Comparison of ENCODE assay signal across 21 cellular contexts in genomic region chr12:34334953-34335743, GRCh38.
DNase-seq lines count a peak whose midpoint lies in the region; ATAC-seq, FAIRE-seq and TF ChIP-seq lines count a peak whose summit lies in the region.
"Had no signal": no experiment of that assay in that cellular context is flagged by ENCODE, and none has a peak within 500 bp of the region (broad histone marks: within the 10 kb centered on the region; RNA-seq: fewer than 3 reads in every experiment).

No MANE protein-coding gene starts in this region.

- FAIRE-seq in A549 (lab: Jason Lieb, UNC) (no peak), HepG2 (lab: Jason Lieb, UNC) (no peak)
- FAIRE-seq: A204.1, GM12891, GM18507 had no signal

- H2AFZ ChIP-seq in PC-3 (ENCODE audit: low read length) (peak overlapping the region; percentile 93), HepG2 (ENCODE audit: low read length) (no peak overlapping the region)
- H2AFZ ChIP-seq: GM23338 had no signal

- no peak for TF ChIP-seq CTCF in 22Rv1 (IDR thresholded peaks at IDR 0.05)
- no peak for TF ChIP-seq CTCF in A549 (IDR thresholded peaks at IDR 0.05)
- TF ChIP-seq CTCF in PC-3 (conservative IDR thresholded peaks at IDR 0.05; ENCODE audit: low read depth, low read length) = no peak
- TF ChIP-seq CTCF in HepG2 (CRISPR knock-in tag; IDR thresholded peaks at IDR 0.05) = no peak
- no peak for TF ChIP-seq CTCF in lower leg skin (IDR thresholded peaks at IDR 0.05)

- H3K79me2 ChIP-seq in PC-3 (ENCODE audit: low read length) = no peaks in the 10 kb centered on the region
- H3K79me2 ChIP-seq in HepG2 (ENCODE audit: insufficient read depth, low read length) = no peaks in the 10 kb centered on the region

- peaks cover 1% of the 10 kb centered on the region for H3K9me3 Mint-ChIP-seq in activated naive CD4-positive, alpha-beta T cell treated with anti-CD3 and anti-CD28 coated beads for 36 hours
- peaks cover 0 to 14% (median 3%) of the 10 kb centered on the region in 3 donors for H3K9me3 Mint-ChIP-seq in T-cell

- TF ChIP-seq RAD21 in A549 (conservative IDR thresholded peaks at IDR 0.05 in 1 of 2, IDR thresholded peaks at IDR 0.05 in 1 of 2) = no peak
- no peak for TF ChIP-seq RAD21 in Ishikawa (IDR thresholded peaks at IDR 0.05; ENCODE audit: low read depth)
- TF ChIP-seq RAD21 in HepG2 (CRISPR knock-in tag; IDR thresholded peaks at IDR 0.05) = no peak

- H3K27me3 ChIP-seq in PC-3 (ENCODE audit: low read length) (peaks cover 53% of the 10 kb centered on the region), HepG2 (ENCODE audit: control insufficient read depth in 1 of 2, insufficient read depth in 2 of 2, low read length in 2 of 2) (peaks cover 1 to 51% of the 10 kb centered on the region in 2 experiments)

- H3K9me2 ChIP-seq in PC-3 (replicated peaks; ENCODE audit: low read length) = no peaks in the 10 kb centered on the region

- no peaks in the 10 kb centered on the region for H3K27me3 Mint-ChIP-seq in activated naive CD4-positive, alpha-beta T cell treated with anti-CD3 and anti-CD28 coated beads for 36 hours (ENCODE audit: low read depth)
- peaks cover 0 to 4% of the 10 kb centered on the region in 2 donors for H3K27me3 Mint-ChIP-seq in T-cell
- H3K27me3 Mint-ChIP-seq: CD4-positive, alpha-beta memory T cell had no signal

- H4K20me1 ChIP-seq in PC-3 (ENCODE audit: low read length) = no peaks in the 10 kb centered on the region
- no peaks in the 10 kb centered on the region for H4K20me1 ChIP-seq in HepG2 (ENCODE audit: insufficient read depth, low read length)

- 5% methylated on average over 46 of the region's 47 CpGs for WGBS in A549 (ENCODE audit: missing lambda C conversion rate)
- 15% methylated on average over 41 of the region's 47 CpGs for WGBS in HepG2 (ENCODE audit: low lambda C conversion rate)
- WGBS in lower leg skin, 2 donors = 46 to 52% methylated on average over 47 of the region's 47 CpGs

- H3K4me3 ChIP-seq in A549 (peak overlapping the region; percentile 44), PC-3 (ENCODE audit: low read length) (peak overlapping the region; percentile 64), HepG2 (replicated peaks in 1 of 3; ENCODE audit: insufficient read depth in 1 of 3, low read depth in 2 of 3, low read length in 3 of 3) (no peak overlapping the region), lower leg skin (ENCODE audit: low read depth, poor library complexity, severe bottlenecking) (no peak overlapping the region)
- H3K4me3 ChIP-seq: GM23338 had no signal

- TF ChIP-seq EP300 in A549 (IDR thresholded peaks at IDR 0.05) = no peak
- no peak for TF ChIP-seq EP300 in Ishikawa (IDR thresholded peaks at IDR 0.05; ENCODE audit: borderline replicate concordance)
- TF ChIP-seq EP300 in HepG2 (IDR thresholded peaks at IDR 0.05; ENCODE audit: low read depth in 2 of 2, low read length in 2 of 2) = no peak
- no peak for TF ChIP-seq EP300 in HepG2 (CRISPR knock-in tag; IDR thresholded peaks at IDR 0.05; ENCODE audit: borderline replicate concordance)

- H3K27ac ChIP-seq in 22Rv1 = peak overlapping the region; percentile 29
- peak overlapping the region; percentile 58 to 84; a peak in 5 of 6 replicates for H3K27ac ChIP-seq in A549
- no peak overlapping the region for H3K27ac ChIP-seq in PC-3 (ENCODE audit: low read length)
- no peak overlapping the region for H3K27ac ChIP-seq in HepG2 (ENCODE audit: extremely low read length, insufficient read depth, low read length)

- no peak overlapping the region for H3K27ac Mint-ChIP-seq in activated naive CD4-positive, alpha-beta T cell treated with anti-CD3 and anti-CD28 coated beads for 36 hours
- no peak overlapping the region for H3K27ac Mint-ChIP-seq in T-cell
- H3K27ac Mint-ChIP-seq: CD4-positive, alpha-beta memory T cell; GM23338; H9 had no signal

- BruUV-seq in PC-3 (replicated peaks; lab: Mats Ljungman, UMichigan) (no TSS peak), HepG2 (replicated peaks; lab: Mats Ljungman, UMichigan) (no TSS peak)

- in situ Hi-C loops in HepG2 (cut with HindIII; ENCODE audit: extremely low pct_ligation_motif_present, low pct_unique_long_range_greater_than_20kb) = no loop called here

- H3K4me3 Mint-ChIP-seq in activated naive CD4-positive, alpha-beta T cell treated with anti-CD3 and anti-CD28 coated beads for 36 hours = no peak overlapping the region
- no peak overlapping the region for H3K4me3 Mint-ChIP-seq in T-cell
- H3K4me3 Mint-ChIP-seq: CD4-positive, alpha-beta memory T cell; GM23338; H9 had no signal

- H3K36me3 ChIP-seq in PC-3 (ENCODE audit: low read depth, low read length) (no peaks in the 10 kb centered on the region), HepG2 (replicated peaks in 1 of 2; ENCODE audit: control insufficient read depth in 1 of 2, insufficient read depth in 2 of 2, low read length in 2 of 2) (no peaks in the 10 kb centered on the region)

- POLR2A ChIA-PET in A549 (lab: Yijun Ruan, JAX) = no interaction called here
- POLR2A ChIA-PET in PC-3 (lab: Charles Lee; ENCODE audit: unreplicated experiment) = no interaction called here
- POLR2A ChIA-PET in HepG2 (lab: Yijun Ruan, JAX) = no interaction called here
- POLR2A ChIA-PET in T-cell (lab: Charles Lee) = no interaction called here

- TF ChIP-seq POLR2A in A549 (IDR thresholded peaks at IDR 0.05; ENCODE audit: low read length) = no peak
- TF ChIP-seq POLR2A in HepG2 (IDR thresholded peaks at IDR 0.05; ENCODE audit: insufficient read depth in 1 of 2, low read depth in 2 of 2, low read length in 2 of 2) = no peak
- no peak for TF ChIP-seq POLR2A in lower leg skin (IDR thresholded peaks at IDR 0.05)

- DNase-seq in A549 (ENCODE audit: low read depth in 1 of 2, low spot score in 1 of 2) (no peak), PC-3 (no peak), HepG2 (ENCODE audit: low spot score) (no peak), lower leg skin (ENCODE audit: low spot score in 2 of 2) (no peak), T-cell (no peak)
- DNase-seq in activated naive CD4-positive, alpha-beta T cell treated with anti-CD3 and anti-CD28 coated beads for 36 hours = no peak
- DNase-seq: ACHN; C1 segment of cervical spinal cord; CD4-positive, alpha-beta memory T cell; COR-L47; DMS153; DND-41; GDM1; H9 had no signal

- CTCF ChIA-PET in A549 (lab: Yijun Ruan, JAX) = no interaction called here
- CTCF ChIA-PET in PC-3 (lab: Charles Lee) = no interaction called here
- CTCF ChIA-PET in HepG2 (lab: Yijun Ruan, JAX; ENCODE audit: low intra/inter-chr PET ratio, low total read pairs) = no interaction called here
- CTCF ChIA-PET in activated naive CD4-positive, alpha-beta T cell treated with anti-CD3 and anti-CD28 coated beads for 36 hours (lab: Charles Lee) = no interaction called here
- CTCF ChIA-PET in T-cell (lab: Charles Lee) = no interaction called here

- peaks cover 1% of the 10 kb centered on the region for H3K36me3 Mint-ChIP-seq in activated naive CD4-positive, alpha-beta T cell treated with anti-CD3 and anti-CD28 coated beads for 36 hours (ENCODE audit: low read depth)
- no peaks in the 10 kb centered on the region for H3K36me3 Mint-ChIP-seq in T-cell
- H3K36me3 Mint-ChIP-seq: CD4-positive, alpha-beta memory T cell had no signal

- no peaks in the 10 kb centered on the region for H3F3A ChIP-seq in PC-3 (ENCODE audit: low read length, unreplicated experiment)

- H3K4me1 ChIP-seq in A549 (peaks cover 24% of the 10 kb centered on the region; the same call in 2 of the 3 replicates), PC-3 (ENCODE audit: insufficient read depth, low read length) (peaks cover 24% of the 10 kb centered on the region), HepG2 (ENCODE audit: insufficient read depth, low read length) (no peaks in the 10 kb centered on the region)

- H3K4me1 Mint-ChIP-seq in activated naive CD4-positive, alpha-beta T cell treated with anti-CD3 and anti-CD28 coated beads for 36 hours (ENCODE audit: low read depth) = no peaks in the 10 kb centered on the region
- H3K4me1 Mint-ChIP-seq in T-cell = no peaks in the 10 kb centered on the region
- H3K4me1 Mint-ChIP-seq: CD4-positive, alpha-beta memory T cell; GM23338; H9 had no signal

- intact Hi-C loops in PC-3 (cut with micrococcal nuclease) = no loop called here
- intact Hi-C loops in HepG2 (cut with micrococcal nuclease; ENCODE audit: unreplicated experiment) = no loop called here
- intact Hi-C loops in lower leg skin (cut with DNase I; ENCODE audit: low total_unique reads) = no loop called here
- intact Hi-C loops in activated naive CD4-positive, alpha-beta T cell treated with anti-CD3 and anti-CD28 coated beads for 36 hours (cut with micrococcal nuclease) = no loop called here

- H3K9me3 ChIP-seq in A549 (no peaks in the 10 kb centered on the region), PC-3 (ENCODE audit: low read length) (no peaks in the 10 kb centered on the region), HepG2 (ENCODE audit: low read length) (no peaks in the 10 kb centered on the region)

- ATAC-seq in A549 (peak in 1 of 2 experiments; percentile 5; a peak in 3 of 6 replicates), PC-3 (no peak), HepG2 (no peak), T-cell (replicated peaks in 1 of 4) (no peak)
- ATAC-seq: GM23338, HCT116 had no signal

- H3K9ac ChIP-seq in PC-3 (ENCODE audit: low read length) (no peak overlapping the region), HepG2 (ENCODE audit: insufficient read depth, low read depth, low read length) (no peak overlapping the region)

- H3K4me2 ChIP-seq in A549 (peak overlapping the region; percentile 95), PC-3 (ENCODE audit: low read length) (peak overlapping the region; percentile 93), HepG2 (ENCODE audit: low read depth, low read length) (no peak overlapping the region)
- H3K4me2 ChIP-seq: GM23338 had no signal

TF ChIP-seq in A549, 52 proteins besides CTCF, POLR2A, EP300 and RAD21:
- TF ChIP-seq RNF2 (IDR thresholded peaks at IDR 0.05; ENCODE audit: borderline replicate concordance, low read depth) = 0 out of 2 replicates have a peak, but pooled peaks have one; percentile 20
- no peak for TF ChIP-seq EHMT2 (IDR thresholded peaks at IDR 0.05; ENCODE audit: low read depth)

TF ChIP-seq in HepG2, 621 proteins besides CTCF, POLR2A, EP300 and RAD21 (continues in another document):
- TF ChIP-seq TRIM22 (IDR thresholded peaks at IDR 0.05) (no peak), CENPT (CRISPR knock-in tag; IDR thresholded peaks at IDR 0.05; ENCODE audit: low read depth) (no peak), ATRX (CRISPR knock-in tag; IDR thresholded peaks at IDR 0.05; ENCODE audit: borderline replicate concordance) (no peak), BCL6 (CRISPR knock-in tag; IDR thresholded peaks at IDR 0.05) (no peak), SNAPC2 (CRISPR knock-in tag; IDR thresholded peaks at IDR 0.05) (no peak)

Comparison
In these comparisons a context has a peak if more than half of its experiments do, and no peak if none do; other contexts are left out.
1. H3K27ac ChIP-seq: peak in 22Rv1 (single experiment) and A549 (2 of 2); none in PC-3 (single experiment) and HepG2 (single experiment).
2. H3K4me3 ChIP-seq: peak in A549 (single experiment) and PC-3 (single experiment); none in HepG2 (0 of 3) and lower leg skin (single experiment).